ENCODE assay signal across 19 cellular contexts in genomic region chr4:183447646-183448045, GRCh38. TPM values are rescaled to one million over a fixed set of nuclear protein-coding genes. Genes with fewer than 3 reads are reported as not detected.
DNase-seq lines count a peak whose midpoint lies in the region; ATAC-seq and TF ChIP-seq lines count a peak whose summit lies in the region.
"Had no signal": no experiment of that assay in that cellular context is flagged by ENCODE, and none has a peak within 500 bp of the region (broad histone marks: within the 10 kb centered on the region; RNA-seq: fewer than 3 reads in every experiment).

No MANE protein-coding gene starts in this region.

- POLR2A ChIA-PET in activated CD8-positive, alpha-beta T cell treated with anti-CD3 and anti-CD28 coated beads for 36 hours (lab: Charles Lee): interaction anchor here (0.9 to 1.6 kb wide), 2 partner anchors 58 to 529 kb away, joined by 3 to 5 read pairs; partner anchors contain the start of gene ING2

- ATAC-seq in DND-41 (ENCODE audit: insufficient read depth, low read depth) (no peak), GM18502 (IDR thresholded peaks at IDR 0.05; ENCODE audit: poor library complexity, unreplicated experiment) (no peak)
- no peak for ATAC-seq in activated CD8-positive, alpha-beta T cell treated with anti-CD3 and anti-CD28 coated beads for 36 hours
- ATAC-seq: activated naive CD4-positive, alpha-beta T cell treated with anti-CD3 and anti-CD28 coated beads, Interleukin-2, amount 50 U/mL, for 72 hours; left ventricle myocardium superior had no signal

- H3K36me3 ChIP-seq in BLaER1 treated with 17β-estradiol and CSF1 and Interleukin-3, amounts not matched to agents 10 nM and 100 nM: peaks cover 66 to 72% (median 70%) of the 10 kb centered on the region in 11 experiments
- peaks cover 62% of the 10 kb centered on the region for H3K36me3 ChIP-seq in DND-41 (ENCODE audit: insufficient read depth, low read length)
- peaks cover 8% of the 10 kb centered on the region for H3K36me3 ChIP-seq in hepatocyte (replicated peaks; ENCODE audit: insufficient read depth, low read depth)

- 79% methylated on average over 5 of the region's 5 CpGs for WGBS in hepatocyte (ENCODE audit: low lambda C conversion rate, missing lambda C conversion rate)

- peak overlapping the region in 5 of 10 experiments; percentile 81 to 96 (median 85); a peak in 5 of 20 replicates for H3K4me3 ChIP-seq in BLaER1 treated with 17β-estradiol and CSF1 and Interleukin-3, amounts not matched to agents 10 nM and 100 nM
- H3K4me3 ChIP-seq in DND-41 (ENCODE audit: low read depth in 1 of 2, low read length in 2 of 2) (no peak overlapping the region), hepatocyte (no peak overlapping the region)
- H3K4me3 ChIP-seq: GM23248, SJSA1, testis had no signal

- H3K9me3 Mint-ChIP-seq in activated CD8-positive, alpha-beta T cell treated with anti-CD3 and anti-CD28 coated beads for 36 hours: no peaks in the 10 kb centered on the region
- H3K9me3 Mint-ChIP-seq: activated naive CD4-positive, alpha-beta T cell treated with anti-CD3 and anti-CD28 coated beads, Interleukin-2, amount 50 U/mL, for 72 hours had no signal

- peaks cover 49% of the 10 kb centered on the region for H3K36me3 Mint-ChIP-seq in activated CD8-positive, alpha-beta T cell treated with anti-CD3 and anti-CD28 coated beads for 36 hours (ENCODE audit: low read depth)

- H3K27ac Mint-ChIP-seq in activated CD8-positive, alpha-beta T cell treated with anti-CD3 and anti-CD28 coated beads for 36 hours: peak overlapping the region; percentile 79
- H3K27ac Mint-ChIP-seq: activated naive CD4-positive, alpha-beta T cell treated with anti-CD3 and anti-CD28 coated beads, Interleukin-2, amount 50 U/mL, for 72 hours had no signal

- CTCF ChIA-PET in activated CD8-positive, alpha-beta T cell treated with anti-CD3 and anti-CD28 coated beads for 36 hours (lab: Charles Lee): no interaction called here

- no peak for DNase-seq in DND-41
- DNase-seq in activated CD8-positive, alpha-beta T cell treated with anti-CD3 and anti-CD28 coated beads for 36 hours: no peak
- DNase-seq in hepatocyte (ENCODE audit: low spot score): no peak
- no peak for DNase-seq in posterior cingulate gyrus
- DNase-seq in AG20443 (ENCODE audit: low spot score): no peak
- DNase-seq: activated CD4-positive, alpha-beta T cell treated with anti-CD3 and anti-CD28 coated beads, Interleukin-2, amount 50 U/mL, for 4 hours; C1 segment of cervical spinal cord; EL; foreskin melanocyte; left ventricle myocardium superior; NCI-H187; NCI-H510A; stimulated activated CD4-positive, alpha-beta T cell treated with anti-CD3 and anti-CD28 coated beads, Interleukin-1b, Interleukin-23, amount 100 ng/mL, for 48 hours; testis had no signal

- peaks cover 58% of the 10 kb centered on the region for H3K79me2 ChIP-seq in DND-41 (ENCODE audit: insufficient read depth, low read length)
- peaks cover 47% of the 10 kb centered on the region for H3K79me2 ChIP-seq in hepatocyte

- H3K4me1 Mint-ChIP-seq in activated CD8-positive, alpha-beta T cell treated with anti-CD3 and anti-CD28 coated beads for 36 hours (ENCODE audit: low read depth): peaks cover 43% of the 10 kb centered on the region

- peaks cover 0 to 54% (median 39%) of the 10 kb centered on the region in 11 experiments; a peak in 16 of 22 replicates for H4K20me1 ChIP-seq in BLaER1 treated with 17β-estradiol and CSF1 and Interleukin-3, amounts not matched to agents 10 nM and 100 nM
- H4K20me1 ChIP-seq in DND-41 (ENCODE audit: insufficient read depth, low read length): peaks cover 27% of the 10 kb centered on the region
- H4K20me1 ChIP-seq in hepatocyte (ENCODE audit: insufficient read depth, poor library complexity, severe bottlenecking): peaks cover 18% of the 10 kb centered on the region

- H3K4me3 Mint-ChIP-seq in activated CD8-positive, alpha-beta T cell treated with anti-CD3 and anti-CD28 coated beads for 36 hours: peak overlapping the region; percentile 93

- H3K27me3 Mint-ChIP-seq in activated CD8-positive, alpha-beta T cell treated with anti-CD3 and anti-CD28 coated beads for 36 hours: no peaks in the 10 kb centered on the region

- H3K4me2 ChIP-seq in BLaER1 treated with 17β-estradiol and CSF1 and Interleukin-3, amounts not matched to agents 10 nM and 100 nM: peak overlapping the region in 10 of 11 experiments; percentile 76 to 91 (median 84); a peak in 15 of 22 replicates
- H3K4me2 ChIP-seq in DND-41 (ENCODE audit: insufficient read depth, low read length) (peak overlapping the region; percentile 76; the same call in 1 of the 2 replicates), hepatocyte (peak overlapping the region; percentile 26)

- no peaks in the 10 kb centered on the region for H3K9me3 ChIP-seq in BLaER1 treated with 17β-estradiol and CSF1 and Interleukin-3, amounts not matched to agents 10 nM and 100 nM (replicated peaks in 1 of 11)
- H3K9me3 ChIP-seq in DND-41 (ENCODE audit: insufficient read depth, low read length, severe bottlenecking): no peaks in the 10 kb centered on the region
- H3K9me3 ChIP-seq in hepatocyte (ENCODE audit: low read depth): no peaks in the 10 kb centered on the region
- H3K9me3 ChIP-seq: SJSA1, testis had no signal

- H3K4me1 ChIP-seq in BLaER1 treated with 17β-estradiol and CSF1 and Interleukin-3, amounts not matched to agents 10 nM and 100 nM: peaks cover 30 to 51% (median 45%) of the 10 kb centered on the region in 10 experiments
- H3K4me1 ChIP-seq in DND-41 (ENCODE audit: insufficient read depth, low read length) (peaks cover 35% of the 10 kb centered on the region), hepatocyte (ENCODE audit: insufficient read depth) (peaks cover 30% of the 10 kb centered on the region)

- intact Hi-C loops in activated CD8-positive, alpha-beta T cell treated with anti-CD3 and anti-CD28 coated beads for 36 hours (cut with micrococcal nuclease): no loop called here
- intact Hi-C loops in posterior cingulate gyrus (cut with DNase I): no loop called here

- H3K9me2 ChIP-seq in hepatocyte (replicated peaks; ENCODE audit: insufficient read depth): no peaks in the 10 kb centered on the region

- 0 out of 22 replicates have a peak overlapping the region, but pooled peaks of 1 of the 11 experiments have one; percentile 98 for H3K9ac ChIP-seq in BLaER1 treated with 17β-estradiol and CSF1 and Interleukin-3, amounts not matched to agents 10 nM and 100 nM
- H3K9ac ChIP-seq in DND-41 (ENCODE audit: low read depth, low read length): no peak overlapping the region
- H3K9ac ChIP-seq: GM23248 had no signal

- H2AFZ ChIP-seq in DND-41 (ENCODE audit: low read depth, low read length) (no peak overlapping the region), hepatocyte (no peak overlapping the region)
- H2AFZ ChIP-seq: GM23248 had no signal

- TF ChIP-seq CTCF in DND-41 (IDR thresholded peaks at IDR 0.05; ENCODE audit: borderline replicate concordance, extremely low read depth, low read length, poor library complexity, severe bottlenecking) (no peak), hepatocyte (IDR thresholded peaks at IDR 0.05; ENCODE audit: poor library complexity) (no peak)
- no peak for TF ChIP-seq CTCF in activated CD8-positive, alpha-beta T cell treated with anti-CD3 and anti-CD28 coated beads for 36 hours (IDR thresholded peaks at IDR 0.05)

- no peaks in the 10 kb centered on the region for H3K27me3 ChIP-seq in BLaER1 treated with 17β-estradiol and CSF1 and Interleukin-3, amounts not matched to agents 10 nM and 100 nM
- H3K27me3 ChIP-seq in DND-41 (ENCODE audit: insufficient read depth, low read length, poor library complexity): no peaks in the 10 kb centered on the region
- no peaks in the 10 kb centered on the region for H3K27me3 ChIP-seq in hepatocyte
- H3K27me3 ChIP-seq: SJSA1, testis had no signal

- peak overlapping the region in 2 of 11 experiments; percentile 49 to 51; a peak in 4 of 22 replicates for H3K27ac ChIP-seq in BLaER1 treated with 17β-estradiol and CSF1 and Interleukin-3, amounts not matched to agents 10 nM and 100 nM
- H3K27ac ChIP-seq in DND-41 (ENCODE audit: low read length) (no peak overlapping the region), hepatocyte (no peak overlapping the region)
- H3K27ac ChIP-seq: GM23248, SJSA1, testis had no signal

RNA-seq across cellular contexts. Expression of gene CDKN2AIP, which starts 3.2 kb away (rescaled TPM):
- 10 to 100 TPM; 26.4 to 26.6 TPM for total RNA-seq in activated CD8-positive, alpha-beta T cell treated with anti-CD3 and anti-CD28 coated beads for 36 hours
- total RNA-seq in hepatocyte: 43.6 and 43.7 TPM in 2 replicates
- polyA plus RNA-seq in hepatocyte: 18.9 and 26.7 TPM in 2 replicates

RNA-seq across cellular contexts. Expression of gene ING2, which starts 57.2 kb away (rescaled TPM):
- total RNA-seq in activated CD8-positive, alpha-beta T cell treated with anti-CD3 and anti-CD28 coated beads for 36 hours: 10 to 100 TPM; 18.2 to 21.0 TPM
- 25.2 and 25.8 TPM in 2 replicates for total RNA-seq in hepatocyte
- polyA plus RNA-seq in hepatocyte: 33.4 and 39.5 TPM in 2 replicates

Comparison
In these comparisons a context has a peak if more than half of its experiments do, and no peak if none do; other contexts are left out.
1. H3K4me2 ChIP-seq: peak in every context shown above with its lines; median percentile 84 in BLaER1 treated with 17β-estradiol and CSF1 and Interleukin-3, amounts not matched to agents 10 nM and 100 nM; 76 in DND-41; 26 in hepatocyte.